In the genomic region with DNA sequence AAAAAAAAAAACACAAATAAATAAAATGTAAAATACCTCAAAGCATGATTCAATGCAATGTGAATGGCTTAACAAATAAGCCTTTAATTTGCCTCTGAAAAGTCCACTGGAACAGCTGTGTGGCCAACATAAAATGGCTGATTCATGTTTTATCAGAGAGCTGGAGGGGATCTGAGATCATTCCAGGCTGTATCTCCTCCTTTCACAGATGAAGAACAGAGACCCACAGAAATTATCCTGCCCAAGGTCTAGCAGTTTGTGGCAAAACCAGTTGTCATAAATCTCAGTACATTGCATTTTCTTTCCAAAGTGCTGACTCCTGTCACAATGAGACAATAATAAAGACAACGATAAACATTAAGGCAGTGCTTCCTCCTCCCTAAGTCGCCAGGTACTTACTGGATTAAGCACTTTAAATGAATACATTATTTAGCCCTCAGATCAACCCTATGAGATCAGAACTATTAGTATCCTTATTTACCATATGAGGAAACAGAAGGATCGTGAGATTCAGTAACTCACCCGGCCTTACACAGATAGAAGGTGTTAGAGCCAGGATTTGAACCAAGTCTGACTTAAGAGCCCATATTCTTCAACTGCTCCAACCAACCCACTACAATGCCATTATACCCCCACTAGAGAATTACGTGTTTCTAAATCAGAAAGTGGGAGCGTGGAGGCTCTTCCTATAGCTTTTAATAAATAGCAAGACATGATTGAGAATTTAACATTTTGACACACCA, we compare ENCODE assay signal across 1 cellular context.
A peak's percentile ranks its signal among the peaks of the same experiment; 100 is the strongest.
TF ChIP-seq lines count a peak whose summit lies in the region.

No MANE protein-coding gene starts in this region.

TF ChIP-seq in K562, 482 proteins besides CTCF, POLR2A, EP300 and RAD21 (continued from another document and continues in another):
- TF ChIP-seq, protein P1, sequence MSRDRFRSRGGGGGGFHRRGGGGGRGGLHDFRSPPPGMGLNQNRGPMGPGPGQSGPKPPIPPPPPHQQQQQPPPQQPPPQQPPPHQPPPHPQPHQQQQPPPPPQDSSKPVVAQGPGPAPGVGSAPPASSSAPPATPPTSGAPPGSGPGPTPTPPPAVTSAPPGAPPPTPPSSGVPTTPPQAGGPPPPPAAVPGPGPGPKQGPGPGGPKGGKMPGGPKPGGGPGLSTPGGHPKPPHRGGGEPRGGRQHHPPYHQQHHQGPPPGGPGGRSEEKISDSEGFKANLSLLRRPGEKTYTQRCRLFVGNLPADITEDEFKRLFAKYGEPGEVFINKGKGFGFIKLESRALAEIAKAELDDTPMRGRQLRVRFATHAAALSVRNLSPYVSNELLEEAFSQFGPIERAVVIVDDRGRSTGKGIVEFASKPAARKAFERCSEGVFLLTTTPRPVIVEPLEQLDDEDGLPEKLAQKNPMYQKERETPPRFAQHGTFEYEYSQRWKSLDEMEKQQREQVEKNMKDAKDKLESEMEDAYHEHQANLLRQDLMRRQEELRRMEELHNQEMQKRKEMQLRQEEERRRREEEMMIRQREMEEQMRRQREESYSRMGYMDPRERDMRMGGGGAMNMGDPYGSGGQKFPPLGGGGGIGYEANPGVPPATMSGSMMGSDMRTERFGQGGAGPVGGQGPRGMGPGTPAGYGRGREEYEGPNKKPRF (IDR thresholded peaks at IDR 0.05; ENCODE audit: low read depth, low read length), result no peak
- TF ChIP-seq ETV6 (IDR thresholded peaks at IDR 0.05; ENCODE audit: borderline replicate concordance in 1 of 2, low read depth in 2 of 2, low read length in 1 of 2), result 0 out of 4 replicates have a peak, but pooled peaks of 1 of the 2 experiments have one; percentile 15
- TF ChIP-seq ETV6 (CRISPR knock-in tag; IDR thresholded peaks at IDR 0.05; ENCODE audit: borderline replicate concordance), result no peak
- peak; percentile 67 for TF ChIP-seq TCF3 (CRISPR knock-in tag; IDR thresholded peaks at IDR 0.05)
- no peak for TF ChIP-seq HMG20B (CRISPR knock-in tag; IDR thresholded peaks at IDR 0.05)
- peak; percentile 34 for TF ChIP-seq ZFP36 (IDR thresholded peaks at IDR 0.05; ENCODE audit: low read depth, low read length, partially characterized antibody)
- TF ChIP-seq YY1 (IDR thresholded peaks at IDR 0.05; ENCODE audit: borderline replicate concordance in 1 of 3, control insufficient read depth in 1 of 3, extremely low read depth in 1 of 3, insufficient read depth in 3 of 3, insufficient read length in 1 of 3, insufficient replicate concordance in 2 of 3, low read depth in 1 of 3, low read length in 2 of 3), result peak in 1 of 3 experiments; percentile 67
- TF ChIP-seq SMARCA4 (IDR thresholded peaks at IDR 0.05), result peak; percentile 32; the same call in 1 of the 2 replicates
- TF ChIP-seq SMARCB1 (IDR thresholded peaks at IDR 0.05; ENCODE audit: insufficient read length, low read depth), result peak; percentile 36
- no peak for TF ChIP-seq THRAP3 (IDR thresholded peaks at IDR 0.05; ENCODE audit: borderline replicate concordance)
- TF ChIP-seq ZNF384 (IDR thresholded peaks at IDR 0.05; ENCODE audit: low read depth, low read length), result 0 out of 2 replicates have a peak, but pooled peaks have one; percentile 65
- peak; percentile 74; the same call in 1 of the 2 replicates for TF ChIP-seq TEAD4 (IDR thresholded peaks at IDR 0.05; ENCODE audit: low read length)
- TF ChIP-seq TEAD4 (CRISPR knock-in tag; IDR thresholded peaks at IDR 0.05; ENCODE audit: borderline replicate concordance), result no peak
- TF ChIP-seq, protein P2, sequence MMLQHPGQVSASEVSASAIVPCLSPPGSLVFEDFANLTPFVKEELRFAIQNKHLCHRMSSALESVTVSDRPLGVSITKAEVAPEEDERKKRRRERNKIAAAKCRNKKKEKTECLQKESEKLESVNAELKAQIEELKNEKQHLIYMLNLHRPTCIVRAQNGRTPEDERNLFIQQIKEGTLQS (IDR thresholded peaks at IDR 0.05), result 0 out of 2 replicates have a peak, but pooled peaks have one; percentile 31
- TF ChIP-seq, protein P2 (CRISPR knock-in tag; conservative IDR thresholded peaks at IDR 0.05), result no peak
- TF ChIP-seq DPF2 (IDR thresholded peaks at IDR 0.05), result peak; percentile 14; the same call in 1 of the 2 replicates
- TF ChIP-seq MAZ (CRISPR knock-in tag; conservative IDR thresholded peaks at IDR 0.05 in 1 of 2, IDR thresholded peaks at IDR 0.05 in 1 of 2), result no peak; a peak in 2 of 4 replicates
- no peak for TF ChIP-seq KDM5B (IDR thresholded peaks at IDR 0.05; ENCODE audit: insufficient replicate concordance, low read depth, low read length)
- no peak for TF ChIP-seq KHSRP (IDR thresholded peaks at IDR 0.05)
- no peak for TF ChIP-seq NR2C2 (CRISPR knock-in tag; IDR thresholded peaks at IDR 0.05)
- peak; percentile 31; the same call in 1 of the 2 replicates for TF ChIP-seq NR2C2 (tag; IDR thresholded peaks at IDR 0.05)
- TF ChIP-seq CBFA2T2 (conservative IDR thresholded peaks at IDR 0.05), result peak; percentile 58
- TF ChIP-seq SMARCE1 (IDR thresholded peaks at IDR 0.05), result peak; percentile 12; the same call in 1 of the 2 replicates
- TF ChIP-seq, protein P3, sequence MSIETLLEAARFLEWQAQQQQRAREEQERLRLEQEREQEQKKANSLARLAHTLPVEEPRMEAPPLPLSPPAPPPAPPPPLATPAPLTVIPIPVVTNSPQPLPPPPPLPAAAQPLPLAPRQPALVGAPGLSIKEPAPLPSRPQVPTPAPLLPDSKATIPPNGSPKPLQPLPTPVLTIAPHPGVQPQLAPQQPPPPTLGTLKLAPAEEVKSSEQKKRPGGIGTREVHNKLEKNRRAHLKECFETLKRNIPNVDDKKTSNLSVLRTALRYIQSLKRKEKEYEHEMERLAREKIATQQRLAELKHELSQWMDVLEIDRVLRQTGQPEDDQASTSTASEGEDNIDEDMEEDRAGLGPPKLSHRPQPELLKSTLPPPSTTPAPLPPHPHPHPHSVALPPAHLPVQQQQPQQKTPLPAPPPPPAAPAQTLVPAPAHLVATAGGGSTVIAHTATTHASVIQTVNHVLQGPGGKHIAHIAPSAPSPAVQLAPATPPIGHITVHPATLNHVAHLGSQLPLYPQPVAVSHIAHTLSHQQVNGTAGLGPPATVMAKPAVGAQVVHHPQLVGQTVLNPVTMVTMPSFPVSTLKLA (conservative IDR thresholded peaks at IDR 0.05), result 0 out of 4 replicates have a peak, but pooled peaks of 1 of the 2 experiments have one; percentile 3
- peak; percentile 39; the same call in 1 of the 2 replicates for TF ChIP-seq ZNF764 (CRISPR knock-in tag; IDR thresholded peaks at IDR 0.05; ENCODE audit: low read depth)
- TF ChIP-seq BACH1 (tag; IDR thresholded peaks at IDR 0.05), result peak; percentile 85
- TF ChIP-seq CBFB (CRISPR knock-in tag; IDR thresholded peaks at IDR 0.05), result no peak
- TF ChIP-seq, protein P4, sequence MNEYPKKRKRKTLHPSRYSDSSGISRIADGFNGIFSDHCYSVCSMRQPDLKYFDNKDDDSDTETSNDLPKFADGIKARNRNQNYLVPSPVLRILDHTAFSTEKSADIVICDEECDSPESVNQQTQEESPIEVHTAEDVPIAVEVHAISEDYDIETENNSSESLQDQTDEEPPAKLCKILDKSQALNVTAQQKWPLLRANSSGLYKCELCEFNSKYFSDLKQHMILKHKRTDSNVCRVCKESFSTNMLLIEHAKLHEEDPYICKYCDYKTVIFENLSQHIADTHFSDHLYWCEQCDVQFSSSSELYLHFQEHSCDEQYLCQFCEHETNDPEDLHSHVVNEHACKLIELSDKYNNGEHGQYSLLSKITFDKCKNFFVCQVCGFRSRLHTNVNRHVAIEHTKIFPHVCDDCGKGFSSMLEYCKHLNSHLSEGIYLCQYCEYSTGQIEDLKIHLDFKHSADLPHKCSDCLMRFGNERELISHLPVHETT (CRISPR knock-in tag; conservative IDR thresholded peaks at IDR 0.05 in 1 of 2, IDR thresholded peaks at IDR 0.05 in 1 of 2), result no peak
- peak; percentile 57; the same call in 1 of the 2 replicates for TF ChIP-seq MAFK (IDR thresholded peaks at IDR 0.05; ENCODE audit: low read length)
- peak; percentile 75 for TF ChIP-seq DACH1 (IDR thresholded peaks at IDR 0.05; ENCODE audit: partially characterized antibody)
- peak; percentile 84 for TF ChIP-seq MEIS2 (IDR thresholded peaks at IDR 0.05; ENCODE audit: partially characterized antibody)
- peak; percentile 84 for TF ChIP-seq C11orf30 (IDR thresholded peaks at IDR 0.05; ENCODE audit: low read depth)
- TF ChIP-seq NCOR1 (IDR thresholded peaks at IDR 0.05), result peak; percentile 22; the same call in 1 of the 2 replicates
- peak; percentile 37; the same call in 1 of the 2 replicates for TF ChIP-seq KLF16 (IDR thresholded peaks at IDR 0.05)
- no peak for TF ChIP-seq CEBPG (CRISPR knock-in tag; IDR thresholded peaks at IDR 0.05)
- TF ChIP-seq CEBPG (tag; conservative IDR thresholded peaks at IDR 0.05 in 1 of 2, IDR thresholded peaks at IDR 0.05 in 1 of 2), result 0 out of 4 replicates have a peak, but pooled peaks of 1 of the 2 experiments have one; percentile 26
- no peak for TF ChIP-seq SNRNP70 (optimal IDR thresholded peaks at IDR 0.05; ENCODE audit: low read depth, low read length)
- TF ChIP-seq MAFF (IDR thresholded peaks at IDR 0.05; ENCODE audit: low read length), result peak; percentile 41; the same call in 1 of the 2 replicates
- TF ChIP-seq STAG1 (CRISPR knock-in tag; IDR thresholded peaks at IDR 0.05; ENCODE audit: borderline replicate concordance), result no peak
- 0 out of 2 replicates have a peak, but pooled peaks have one; percentile 11 for TF ChIP-seq ZBTB40 (IDR thresholded peaks at IDR 0.05)
- no peak for TF ChIP-seq ZBTB40 (CRISPR knock-in tag; IDR thresholded peaks at IDR 0.05)
- no peak for TF ChIP-seq PTTG1 (tag; IDR thresholded peaks at IDR 0.05; ENCODE audit: low read depth)
- TF ChIP-seq SNIP1 (IDR thresholded peaks at IDR 0.05; ENCODE audit: low read depth), result no peak
- no peak for TF ChIP-seq ARID2 (IDR thresholded peaks at IDR 0.05)
- 0 out of 2 replicates have a peak, but pooled peaks have one; percentile 12 for TF ChIP-seq ZNF165 (CRISPR knock-in tag; IDR thresholded peaks at IDR 0.05; ENCODE audit: borderline replicate concordance)
- TF ChIP-seq ZNF146 (CRISPR knock-in tag; IDR thresholded peaks at IDR 0.05; ENCODE audit: unreplicated experiment), result no peak
- TF ChIP-seq ARID1B (IDR thresholded peaks at IDR 0.05), result peak; percentile 54
- peak in 1 of 2 experiments; percentile 47; a peak in 1 of 4 replicates for TF ChIP-seq HDAC1 (IDR thresholded peaks at IDR 0.05)
- TF ChIP-seq CBFA2T3 (IDR thresholded peaks at IDR 0.05), result peak; percentile 79
- TF ChIP-seq SP1 (CRISPR knock-in tag; IDR thresholded peaks at IDR 0.05), result peak; percentile 25; the same call in 1 of the 2 replicates
- TF ChIP-seq NFE2 (IDR thresholded peaks at IDR 0.05; ENCODE audit: low read depth), result peak; percentile 80
- TF ChIP-seq ZNF274 (IDR thresholded peaks at IDR 0.05; ENCODE audit: borderline replicate concordance, low read depth, low read length), result no peak
- no peak for TF ChIP-seq TCFL5 (CRISPR knock-in tag; conservative IDR thresholded peaks at IDR 0.05)
- TF ChIP-seq GTF2A2 (tag; IDR thresholded peaks at IDR 0.05), result no peak
- peak; percentile 49; the same call in 1 of the 2 replicates for TF ChIP-seq ZNF766 (CRISPR knock-in tag; conservative IDR thresholded peaks at IDR 0.05)
- 0 out of 2 replicates have a peak, but pooled peaks have one; percentile 10 for TF ChIP-seq MTA3 (IDR thresholded peaks at IDR 0.05; ENCODE audit: borderline replicate concordance)
